Comparison of ENCODE assay signal across 8 cellular contexts in the genomic region with DNA sequence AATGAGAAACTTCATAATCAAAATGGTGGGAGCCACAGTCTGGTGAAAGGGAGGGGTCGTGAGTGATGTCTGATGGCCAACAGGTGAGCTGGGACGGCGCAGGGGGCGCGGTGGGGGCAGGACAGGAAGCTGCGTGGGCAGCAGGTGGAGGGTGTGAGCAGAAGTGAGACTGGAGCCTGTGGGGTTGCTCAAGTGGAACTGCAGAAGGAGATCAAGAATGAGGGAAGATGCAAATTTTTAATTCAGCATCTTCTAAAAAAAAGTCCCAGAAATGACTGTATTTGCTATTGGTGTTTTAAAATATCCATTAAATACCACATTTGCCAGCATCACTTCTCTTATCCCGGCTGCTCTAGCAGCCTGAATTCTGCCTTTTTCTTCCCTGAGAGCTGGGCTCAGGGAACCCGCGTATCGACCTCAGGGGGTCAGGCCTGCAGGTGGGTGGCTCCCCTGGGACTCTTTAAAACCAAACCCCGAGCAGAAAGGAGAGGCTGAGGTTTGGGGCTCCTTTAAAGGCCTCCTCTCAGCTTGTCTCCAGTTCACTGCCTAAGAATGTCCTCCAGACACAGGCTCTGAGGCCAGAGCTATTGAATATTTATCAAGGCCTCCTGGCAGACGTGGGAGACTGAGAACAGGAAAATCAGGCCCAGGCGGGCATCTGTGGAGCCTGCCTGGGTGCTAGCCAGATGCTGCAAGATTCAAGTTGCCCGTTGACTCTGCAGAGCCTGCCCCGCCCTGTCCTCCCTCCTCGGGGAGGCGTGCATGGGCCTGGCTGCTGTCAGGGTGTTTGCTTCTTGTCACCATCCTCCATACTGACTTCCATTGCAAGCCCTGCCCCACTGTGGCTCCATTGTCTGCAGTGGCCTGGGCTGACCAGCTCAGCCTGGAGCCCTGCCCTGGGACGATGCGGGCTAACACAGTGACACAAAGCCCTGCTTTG. TPM values are rescaled to one million over a fixed set of nuclear protein-coding genes. Genes with fewer than 3 reads are reported as not detected.
DNase-seq lines count a peak whose midpoint lies in the region; ATAC-seq lines count a peak whose summit lies in the region.

No MANE protein-coding gene starts in this region.

- peak overlapping the region in 20 of 21 experiments; percentile 5 to 87 (median 66) for H3K27ac ChIP-seq in skin epidermis

- DNase-seq in NK-92 treated with Interleukin-12 subunit alpha and Interleukin-12 subunit beta, amount 100 ng/mL, for 24 hours (lab: John Stamatoyannopoulos, UW) = peak; percentile 19
- DNase-seq in NK-92 (lab: John Stamatoyannopoulos, UW; ENCODE audit: unreplicated experiment) (no peak), NCI-H510A (lab: John Stamatoyannopoulos, UW) (peak; percentile 42), LoVo (ENCODE audit: low spot score) (no peak)
- DNase-seq in stimulated activated CD4-positive, alpha-beta T cell treated with anti-CD3 and anti-CD28 coated beads, Interleukin-2, amount 100 ng/mL, for 48 hours = no peak

- H3K4me3 ChIP-seq in skin epidermis = no peak overlapping the region

- ATAC-seq in HG02840 (IDR thresholded peaks at IDR 0.05; ENCODE audit: low FRiP score, unreplicated experiment) = peak; percentile 64
- ATAC-seq in esophagus mucosa = peak; percentile 87

RNA-seq across cellular contexts. Expression of a gene that starts 53.9 kb away (rescaled TPM):
- total RNA-seq in esophagus mucosa = 131 TPM

Comparison
In these comparisons a context has a peak if more than half of its experiments do, and no peak if none do; other contexts are left out.
1. DNase-seq: peak in NK-92 treated with Interleukin-12 subunit alpha and Interleukin-12 subunit beta, amount 100 ng/mL, for 24 hours (single experiment) and NCI-H510A (single experiment); none in NK-92 (single experiment), LoVo (single experiment) and stimulated activated CD4-positive, alpha-beta T cell treated with anti-CD3 and anti-CD28 coated beads, Interleukin-2, amount 100 ng/mL, for 48 hours (0 of 2).